9 cellular contexts compared by ENCODE assay signal in the genomic region with DNA sequence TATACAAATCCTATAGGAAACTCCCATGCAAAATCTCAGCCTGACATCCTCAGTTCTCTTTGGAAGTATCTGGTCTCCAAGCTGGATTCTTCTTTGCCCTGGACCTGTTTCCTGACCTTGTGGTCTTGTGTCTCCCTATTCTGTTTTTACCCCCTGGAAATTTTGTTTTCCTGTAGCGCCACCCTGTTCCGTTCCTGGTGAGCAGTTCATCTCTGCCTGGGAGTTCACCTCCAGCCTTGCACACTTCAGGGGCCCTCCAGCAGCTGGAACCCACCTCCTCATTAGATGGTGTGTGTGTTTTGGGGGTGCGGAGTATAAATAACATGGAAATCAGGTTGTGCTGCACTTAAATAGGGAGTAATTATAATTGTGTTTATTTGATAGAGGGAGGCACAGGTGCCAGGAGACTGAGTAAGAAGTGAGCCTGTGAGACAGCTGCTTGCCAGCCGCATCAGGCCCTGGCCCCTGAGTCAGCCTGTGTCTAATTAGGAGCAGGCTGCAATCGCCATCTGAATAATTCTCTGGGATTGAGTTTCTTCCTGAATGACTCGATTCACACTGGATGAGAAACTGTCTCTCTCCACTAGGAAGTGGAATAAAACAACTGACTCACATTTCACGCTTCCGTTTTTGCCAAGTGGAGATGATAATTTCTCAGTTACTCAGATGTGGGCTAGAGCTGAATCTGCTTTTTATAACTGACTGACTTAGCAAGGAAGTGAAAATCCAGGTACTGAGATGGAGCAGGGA.
A peak's percentile ranks its signal among the peaks of the same experiment; 100 is the strongest.
DNase-seq lines count a peak whose midpoint lies in the region; ATAC-seq and TF ChIP-seq lines count a peak whose summit lies in the region.
"Had no signal": no experiment of that assay in that cellular context is flagged by ENCODE, and none has a peak within 500 bp of the region (broad histone marks: within the 10 kb centered on the region; RNA-seq: fewer than 3 reads in every experiment).

No MANE protein-coding gene starts in this region.

- H3K4me1 ChIP-seq in endocrine pancreas (ENCODE audit: control insufficient read depth, insufficient read depth, low read length) (peaks cover 6% of the 10 kb centered on the region), parathyroid adenoma (no peaks in the 10 kb centered on the region)

- peak overlapping the region; percentile 31 for H2AFZ ChIP-seq in parathyroid adenoma

- H3K4me1 Mint-ChIP-seq in T-helper 17 cell = no peaks in the 10 kb centered on the region

- no peak overlapping the region for H3K27ac ChIP-seq in parathyroid adenoma

- H3K4me3 Mint-ChIP-seq in T-helper 17 cell = no peak overlapping the region
- H3K4me3 Mint-ChIP-seq: activated T-cell treated with anti-CD3 and anti-CD28 coated beads, Interleukin-2, amount 50 U/mL, for 4 hours had no signal

- H3K36me3 ChIP-seq in endocrine pancreas (ENCODE audit: control insufficient read depth, insufficient read depth, low read length) (no peaks in the 10 kb centered on the region), parathyroid adenoma (ENCODE audit: control insufficient read depth, insufficient read depth, low read length) (no peaks in the 10 kb centered on the region)

- no peak overlapping the region for H3K4me3 ChIP-seq in endocrine pancreas (ENCODE audit: control insufficient read depth, insufficient read depth, low read length)
- no peak overlapping the region for H3K4me3 ChIP-seq in parathyroid adenoma (ENCODE audit: low read depth, low read length)

- H3K27me3 Mint-ChIP-seq in T-helper 17 cell = peaks cover 18% of the 10 kb centered on the region

- H3K9ac ChIP-seq in endocrine pancreas (ENCODE audit: control insufficient read depth, insufficient read depth, low read length) = peak overlapping the region; percentile 11
- no peak overlapping the region for H3K9ac ChIP-seq in parathyroid adenoma

- TF ChIP-seq CTCF in parathyroid adenoma (IDR thresholded peaks at IDR 0.05) = no peak

- no peaks in the 10 kb centered on the region for H3K9me3 ChIP-seq in endocrine pancreas (ENCODE audit: control insufficient read depth, low read length)
- no peaks in the 10 kb centered on the region for H3K9me3 ChIP-seq in parathyroid adenoma (ENCODE audit: control insufficient read depth, low read length)
- no peaks in the 10 kb centered on the region for H3K9me3 ChIP-seq in T-helper 17 cell (ENCODE audit: control insufficient read depth, low read length, poor library complexity, severe bottlenecking)

- H3K27me3 ChIP-seq in endocrine pancreas (ENCODE audit: control insufficient read depth, insufficient read depth, low read length) = no peaks in the 10 kb centered on the region
- H3K27me3 ChIP-seq in parathyroid adenoma (ENCODE audit: control insufficient read depth, insufficient read depth, low read length) = no peaks in the 10 kb centered on the region

- ATAC-seq in T-helper 17 cell (no peak), GM19452 (IDR thresholded peaks at IDR 0.05; ENCODE audit: unreplicated experiment) (no peak), HG03045 (IDR thresholded peaks at IDR 0.05; ENCODE audit: unreplicated experiment) (no peak), HG03432 (IDR thresholded peaks at IDR 0.05; ENCODE audit: unreplicated experiment) (no peak)
- ATAC-seq: activated T-cell treated with anti-CD3 and anti-CD28 coated beads, Interleukin-2, amount 50 U/mL, for 4 hours had no signal

- H3K4me2 ChIP-seq in parathyroid adenoma (ENCODE audit: low read length) = no peak overlapping the region

- no peaks in the 10 kb centered on the region for H3K79me2 ChIP-seq in parathyroid adenoma

- no peak overlapping the region for H3K27ac Mint-ChIP-seq in T-helper 17 cell

- H3K36me3 Mint-ChIP-seq in T-helper 17 cell (ENCODE audit: low read depth) = no peaks in the 10 kb centered on the region

- peak; percentile 95 for DNase-seq in EL
- DNase-seq in NCI-H460 (ENCODE audit: extremely low read depth, low read depth) = peak; percentile 69
- DNase-seq in T-helper 17 cell = no peak
- DNase-seq: activated T-cell treated with anti-CD3 and anti-CD28 coated beads, Interleukin-2, amount 50 U/mL, for 4 hours had no signal

Comparison
In these comparisons a context has a peak if more than half of its experiments do, and no peak if none do; other contexts are left out.
1. DNase-seq: peak in EL (single experiment) and NCI-H460 (single experiment); none in T-helper 17 cell (0 of 3).